Comparison of ENCODE assay signal across 18 cellular contexts in the genomic region with DNA sequence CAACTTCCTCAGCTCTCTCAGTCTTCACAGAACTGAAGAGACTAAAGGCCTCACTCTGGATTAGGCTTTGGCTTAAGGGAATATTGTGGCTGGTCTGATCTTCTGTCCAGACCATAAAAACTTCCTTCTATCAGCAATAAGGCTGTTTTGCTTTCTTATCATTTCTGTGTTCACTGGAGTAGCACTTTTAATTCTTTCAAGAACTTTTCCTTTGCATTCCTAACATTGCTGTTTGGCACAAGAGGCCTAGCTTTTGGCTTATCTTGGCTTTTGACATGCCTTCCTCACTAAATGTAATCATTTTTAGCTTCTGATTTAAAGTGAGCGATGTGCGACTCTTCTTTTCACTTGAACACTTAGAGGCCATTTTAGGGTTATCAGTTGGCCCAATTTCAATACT.
DNase-seq lines count a peak whose midpoint lies in the region; ATAC-seq and TF ChIP-seq lines count a peak whose summit lies in the region.
"Had no signal": no experiment of that assay in that cellular context is flagged by ENCODE, and none has a peak within 500 bp of the region (broad histone marks: within the 10 kb centered on the region; RNA-seq: fewer than 3 reads in every experiment).

No MANE protein-coding gene starts in this region.

- TF ChIP-seq CTCF in cardiac muscle cell (IDR thresholded peaks at IDR 0.05; ENCODE audit: low read depth, low read length) (no peak), fibroblast of the aortic adventitia (IDR thresholded peaks at IDR 0.05; ENCODE audit: insufficient read depth, low read length) (no peak), nephron progenitor cell (IDR thresholded peaks at IDR 0.05) (no peak), esophagus squamous epithelium (IDR thresholded peaks at IDR 0.05) (no peak), GM13976 (IDR thresholded peaks at IDR 0.05; ENCODE audit: borderline replicate concordance, control extremely low read depth, extremely low read depth, insufficient read depth, missing control alignments) (no peak)

- ATAC-seq in left cardiac atrium, result no peak
- no peak for ATAC-seq in GM18505 (IDR thresholded peaks at IDR 0.05; ENCODE audit: unreplicated experiment)
- ATAC-seq: Panc1 had no signal

- H3K27me3 ChIP-seq in cardiac muscle cell, result no peaks in the 10 kb centered on the region
- H3K27me3 ChIP-seq in esophagus squamous epithelium, result no peaks in the 10 kb centered on the region

- H3K9me3 ChIP-seq in cardiac muscle cell (ENCODE audit: low read depth) (no peaks in the 10 kb centered on the region), esophagus squamous epithelium (no peaks in the 10 kb centered on the region)

- peaks cover 9% of the 10 kb centered on the region for H3K4me1 ChIP-seq in cardiac muscle cell (ENCODE audit: low read depth)
- no peaks in the 10 kb centered on the region for H3K4me1 ChIP-seq in esophagus squamous epithelium

- WGBS in esophagus squamous epithelium, 2 donors, result 90 to 96% methylated on average over 2 of the region's 2 CpGs

- DNase-seq in cardiac muscle cell (ENCODE audit: low read depth in 1 of 2, low spot score in 1 of 2) (peak; percentile 6 to 40), left cardiac atrium (no peak), fibroblast of the aortic adventitia (ENCODE audit: low read depth) (peak; percentile 47), nephron progenitor cell (no peak), esophagus squamous epithelium (lab: John Stamatoyannopoulos, UW) (no peak), GM13976 (ENCODE audit: low spot score) (no peak), NCI-H2171 (lab: John Stamatoyannopoulos, UW) (no peak)
- DNase-seq: DND-41, H9, Karpas-422, NCI-H1436, NCI-H2029, NCI-H446 treated with DMSO at 0.1 percent for 48 hours, NCI-H69 had no signal

- no peaks in the 10 kb centered on the region for H3K9me3 Mint-ChIP-seq in nephron progenitor cell
- H3K9me3 Mint-ChIP-seq: H9, IgD-negative memory B cell had no signal

- H3K27ac ChIP-seq in cardiac muscle cell (peak overlapping the region; percentile 86), esophagus squamous epithelium (no peak overlapping the region)

- TF ChIP-seq POLR2A in GM18505 (IDR thresholded peaks at IDR 0.05; ENCODE audit: borderline replicate concordance, extremely low read depth, insufficient read depth, insufficient read length), result no peak
- TF ChIP-seq POLR2A in esophagus squamous epithelium (IDR thresholded peaks at IDR 0.05), result no peak

- H3K27me3 Mint-ChIP-seq in nephron progenitor cell (ENCODE audit: low read depth, poor library complexity), result no peaks in the 10 kb centered on the region
- H3K27me3 Mint-ChIP-seq: B cell, IgD-negative memory B cell had no signal

- intact Hi-C loops in left cardiac atrium (cut with DNase I) (no loop called here), esophagus squamous epithelium (cut with DNase I) (no loop called here)

- H3K36me3 ChIP-seq in cardiac muscle cell (no peaks in the 10 kb centered on the region), esophagus squamous epithelium (peaks cover 0 to 17% (median 0%) of the 10 kb centered on the region in 3 donors)

- no peak overlapping the region for H3K4me3 Mint-ChIP-seq in nephron progenitor cell
- H3K4me3 Mint-ChIP-seq: B cell, H9, IgD-negative memory B cell had no signal

- in situ Hi-C loops in GM13976 (cut with MboI; ENCODE audit: low sequenced_read_pairs, unreplicated experiment), result no loop called here

- peak overlapping the region; percentile 22 for H3K27ac Mint-ChIP-seq in nephron progenitor cell
- H3K27ac Mint-ChIP-seq: B cell, H9 had no signal

- H3K4me3 ChIP-seq in cardiac muscle cell, result no peak overlapping the region
- no peak overlapping the region for H3K4me3 ChIP-seq in fibroblast of the aortic adventitia (ENCODE audit: low read depth, low read length)
- H3K4me3 ChIP-seq in esophagus squamous epithelium, result no peak overlapping the region

- H3K36me3 Mint-ChIP-seq in nephron progenitor cell (ENCODE audit: low read depth), result peaks cover 24% of the 10 kb centered on the region

- H3K4me1 Mint-ChIP-seq in nephron progenitor cell, result no peaks in the 10 kb centered on the region
- H3K4me1 Mint-ChIP-seq: H9 had no signal

Comparison
In these comparisons a context has a peak if more than half of its experiments do, and no peak if none do; other contexts are left out.
1. DNase-seq: peak in cardiac muscle cell (2 of 2) and fibroblast of the aortic adventitia (single experiment); none in left cardiac atrium (single experiment), nephron progenitor cell (single experiment), esophagus squamous epithelium (single experiment), GM13976 (single experiment) and NCI-H2171 (single experiment).